Comparison of ENCODE assay signal across 8 cellular contexts in the genomic region with DNA sequence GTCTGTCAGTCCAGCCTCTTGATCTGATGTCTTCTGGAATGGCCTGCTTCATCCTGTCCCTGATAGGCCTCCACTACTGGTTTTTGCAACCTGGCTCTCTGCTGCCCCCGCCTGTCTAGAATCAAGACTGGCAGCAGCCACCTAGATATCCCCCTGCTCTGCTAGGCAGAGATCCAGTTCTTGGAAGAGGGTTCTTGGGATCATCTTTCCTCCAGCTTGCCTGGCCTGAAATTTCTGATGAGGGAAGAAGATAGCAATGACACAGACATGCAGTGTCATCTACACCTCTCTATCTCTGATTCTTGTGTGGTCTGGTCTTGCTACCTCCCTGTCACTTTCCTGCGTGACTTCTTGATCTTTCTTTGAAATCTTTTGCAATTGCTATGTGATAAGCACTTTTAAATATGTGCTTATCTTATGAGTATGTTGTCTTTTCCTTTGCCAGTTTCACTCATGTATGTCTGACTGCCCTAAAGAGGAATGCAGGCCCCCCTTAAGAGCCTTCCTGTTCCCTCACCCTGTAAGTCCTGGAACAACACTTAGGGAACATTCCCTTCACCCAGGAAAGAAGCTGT. TPM values are rescaled to one million over a fixed set of nuclear protein-coding genes. Genes with fewer than 3 reads are reported as not detected.
DNase-seq lines count a peak whose midpoint lies in the region; ATAC-seq and TF ChIP-seq lines count a peak whose summit lies in the region.

No MANE protein-coding gene starts in this region.

- no peak overlapping the region for H4K91ac ChIP-seq in mesenchymal stem cell (ENCODE audit: low read length)

- WGBS in mesenchymal stem cell = 0% methylated on average over 1 of the region's 2 CpGs

- H3K4me1 ChIP-seq in mesenchymal stem cell (ENCODE audit: control insufficient read depth, insufficient read depth, low read depth, low read length) = peaks cover 16% of the 10 kb centered on the region

- H4K8ac ChIP-seq in mesenchymal stem cell (ENCODE audit: low read length) = peak overlapping the region; percentile 70

- peak overlapping the region; percentile 50 for H3K9ac ChIP-seq in mesenchymal stem cell (ENCODE audit: low read length)

- H2AFZ ChIP-seq in mesenchymal stem cell (ENCODE audit: low read depth, low read length) = no peak overlapping the region

- no peak overlapping the region for H3K4me3 ChIP-seq in dorsolateral prefrontal cortex
- H3K4me3 ChIP-seq in mesenchymal stem cell (ENCODE audit: insufficient read depth in 1 of 2, low read depth in 1 of 2, low read length in 2 of 2) = no peak overlapping the region

- H3K14ac ChIP-seq in mesenchymal stem cell (ENCODE audit: low read length in 2 of 2) = no peak overlapping the region

- peak overlapping the region in 1 of 2 experiments; percentile 12 for H2BK12ac ChIP-seq in mesenchymal stem cell (ENCODE audit: low read length in 2 of 2)

- peak; percentile 39 to 79 (median 68) for TF ChIP-seq CTCF in dorsolateral prefrontal cortex (IDR thresholded peaks at IDR 0.05 in 54 of 56, conservative IDR thresholded peaks at IDR 0.05 in 2 of 56; ENCODE audit: low read depth in 1 of 56, partially characterized antibody in 56 of 56)

- no peak overlapping the region for H3K18ac ChIP-seq in mesenchymal stem cell (ENCODE audit: low read depth in 1 of 2, low read length in 2 of 2)

- no peaks in the 10 kb centered on the region for H3K79me1 ChIP-seq in mesenchymal stem cell (replicated peaks; ENCODE audit: low read length, poor library complexity, severe bottlenecking)

- no peaks in the 10 kb centered on the region for H3K27me3 ChIP-seq in dorsolateral prefrontal cortex
- no peaks in the 10 kb centered on the region for H3K27me3 ChIP-seq in mesenchymal stem cell (ENCODE audit: control insufficient read depth in 1 of 2, insufficient read depth in 1 of 2, low read length in 2 of 2)

- ATAC-seq in GM19035 (IDR thresholded peaks at IDR 0.05; ENCODE audit: unreplicated experiment) = no peak

- no peaks in the 10 kb centered on the region for H3K9me3 ChIP-seq in mesenchymal stem cell (ENCODE audit: control insufficient read depth, low read length)

- H3K4ac ChIP-seq in mesenchymal stem cell (ENCODE audit: low read depth in 1 of 2, low read length in 2 of 2) = no peak overlapping the region

- no peak overlapping the region for H2BK5ac ChIP-seq in mesenchymal stem cell (ENCODE audit: low read depth, low read length, poor library complexity, severe bottlenecking)

- DNase-seq in AG08395 (ENCODE audit: low spot score) = peak; percentile 86
- DNase-seq in GM19238 (ENCODE audit: insufficient read length, low spot score) = peak; percentile 69
- DNase-seq in NCI-H345 treated with DMSO at 0.1 percent for 48 hours (lab: John Stamatoyannopoulos, UW; ENCODE audit: unreplicated experiment) = peak; percentile 7
- DNase-seq in activated CD4-positive, alpha-beta T cell treated with anti-CD3 and anti-CD28 coated beads, Interleukin-2, amount 50 U/mL, for 48 hours = peak; percentile 76 to 84
- DNase-seq in dorsolateral prefrontal cortex = peak in 9 of 10 donors; percentile 36 to 68 (median 55)
- peak; percentile 72 for DNase-seq in mesenchymal stem cell
- peak; percentile 43 to 57 for DNase-seq in stimulated activated CD8-positive, alpha-beta memory T cell treated with anti-CD3 and anti-CD28 coated beads, Interleukin-2, amount 100 ng/mL, for 48 hours (ENCODE audit: low read depth in 2 of 2)

- H3K27ac ChIP-seq in dorsolateral prefrontal cortex (peak overlapping the region in 36 of 59 donors; percentile 2 to 75 (median 42)), mesenchymal stem cell (ENCODE audit: low read length, poor library complexity, severe bottlenecking) (peak overlapping the region; percentile 86)

- H2BK15ac ChIP-seq in mesenchymal stem cell (ENCODE audit: low read depth, poor library complexity, severe bottlenecking) = no peak overlapping the region

- peak overlapping the region; percentile 90 for H2BK120ac ChIP-seq in mesenchymal stem cell (ENCODE audit: low read depth, low read length)

- no peak overlapping the region for H2AK5ac ChIP-seq in mesenchymal stem cell (ENCODE audit: low read length, severe bottlenecking)

- intact Hi-C loops in dorsolateral prefrontal cortex (cut with DNase I) = no loop called here

- H3K4me2 ChIP-seq in mesenchymal stem cell (ENCODE audit: low read length, poor library complexity, severe bottlenecking) = peak overlapping the region; percentile 7

- no peak overlapping the region for H3K23ac ChIP-seq in mesenchymal stem cell (ENCODE audit: low read length in 2 of 2)

- H3K36me3 ChIP-seq in mesenchymal stem cell (ENCODE audit: control insufficient read depth in 1 of 2, insufficient read depth in 2 of 2, low read depth in 1 of 2, low read length in 2 of 2) = peaks cover 22 to 25% of the 10 kb centered on the region in 2 experiments

RNA-seq across cellular contexts. Expression of a gene that starts 20.3 kb away (rescaled TPM):
- 10 to 100 TPM; 30.0 to 60.4 (median 40.8) TPM for total RNA-seq in dorsolateral prefrontal cortex
- polyA plus RNA-seq in mesenchymal stem cell (2013, experiment 1 of 2) = 11.8 TPM
- 11.8 TPM for polyA plus RNA-seq in mesenchymal stem cell (2013, experiment 2 of 2)

RNA-seq across cellular contexts. Expression of a gene that starts 41.8 kb away (rescaled TPM):
- 10 to 100 TPM; 10.6 to 25.8 (median 17.6) TPM for total RNA-seq in dorsolateral prefrontal cortex
- polyA plus RNA-seq in mesenchymal stem cell (2013, experiment 1 of 2) = 5.1 TPM
- polyA plus RNA-seq in mesenchymal stem cell (2013, experiment 2 of 2) = 5.3 TPM

RNA-seq across cellular contexts. Expression of a gene that starts 41.8 kb away (rescaled TPM):
- total RNA-seq in dorsolateral prefrontal cortex = 10 to 100 TPM in 3 of 120 experiments, 1 to 10 TPM in 117; 3.1 to 10.7 (median 6.9) TPM
- 4.4 TPM for polyA plus RNA-seq in mesenchymal stem cell (2013, experiment 1 of 2)
- 4.6 TPM for polyA plus RNA-seq in mesenchymal stem cell (2013, experiment 2 of 2)

RNA-seq across cellular contexts. Expression of a gene that starts 49.2 kb away (rescaled TPM):
- under 1 TPM in 2 of 120 experiments, not detected in 118; 0.41 to 0.43 TPM for total RNA-seq in dorsolateral prefrontal cortex
- polyA plus RNA-seq in mesenchymal stem cell (2013, experiment 1 of 2) = not detected
- polyA plus RNA-seq in mesenchymal stem cell (2013, experiment 2 of 2) = not detected

Comparison
In these comparisons a context has a peak if more than half of its experiments do, and no peak if none do; other contexts are left out.
1. DNase-seq: peak in every context shown above with its lines; median percentile 86 in AG08395; 80 in activated CD4-positive, alpha-beta T cell treated with anti-CD3 and anti-CD28 coated beads, Interleukin-2, amount 50 U/mL, for 48 hours; 72 in mesenchymal stem cell; 69 in GM19238; 55 in dorsolateral prefrontal cortex; 50 in stimulated activated CD8-positive, alpha-beta memory T cell treated with anti-CD3 and anti-CD28 coated beads, Interleukin-2, amount 100 ng/mL, for 48 hours; 7 in NCI-H345 treated with DMSO at 0.1 percent for 48 hours.